Comparison of ENCODE assay signal across 9 cellular contexts in the genomic region with DNA sequence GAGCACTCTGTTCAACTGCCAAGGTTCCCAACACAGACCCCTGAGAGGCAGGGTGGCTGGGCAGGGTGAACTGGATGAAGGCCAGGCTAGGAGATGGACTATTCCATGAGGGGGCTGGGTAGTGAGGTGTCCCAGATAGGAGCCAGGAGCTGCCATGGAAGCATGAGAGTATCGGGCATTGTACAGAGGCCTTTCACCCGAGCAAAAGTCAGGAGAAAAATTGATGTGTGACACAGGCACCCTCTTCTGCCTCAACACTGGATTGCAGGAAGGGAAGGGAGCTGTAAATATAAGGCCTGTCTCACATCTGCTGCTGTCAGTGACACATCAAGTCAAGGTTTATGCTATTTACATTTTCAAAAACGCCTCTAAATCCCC.
DNase-seq lines count a peak whose midpoint lies in the region; ATAC-seq and TF ChIP-seq lines count a peak whose summit lies in the region.
"Had no signal": no experiment of that assay in that cellular context is flagged by ENCODE, and none has a peak within 500 bp of the region (broad histone marks: within the 10 kb centered on the region; RNA-seq: fewer than 3 reads in every experiment).

No MANE protein-coding gene starts in this region.

- TF ChIP-seq CTCF in fibroblast of mammary gland (conservative IDR thresholded peaks at IDR 0.05; ENCODE audit: control insufficient read depth, insufficient read depth, low read depth, low read length) (peak; percentile 56), omental fat pad (IDR thresholded peaks at IDR 0.05) (peak in 1 of 3 donors; percentile 12), thyroid gland (IDR thresholded peaks at IDR 0.05) (no peak)

- H3K36me3 ChIP-seq in SJSA1 (peaks cover 35% of the 10 kb centered on the region), thyroid gland (peaks cover 19 to 30% of the 10 kb centered on the region in 2 donors), H7 (replicated peaks; ENCODE audit: control insufficient read depth, insufficient read depth, low read length) (peaks cover 13% of the 10 kb centered on the region)

- no peak for TF ChIP-seq POLR2A in thyroid gland (IDR thresholded peaks at IDR 0.05)

- DNase-seq in Ammon's horn (ENCODE audit: low spot score) (peak; percentile 73), SJSA1 (ENCODE audit: low read depth in 1 of 2, low spot score in 2 of 2) (no peak), fibroblast of mammary gland (ENCODE audit: low read depth) (peak; percentile 78), omental fat pad (ENCODE audit: low spot score) (no peak), thyroid gland (no peak), H7 (no peak)
- DNase-seq: GF-D8 had no signal

- intact Hi-C loops in thyroid gland (cut with DNase I): no loop called here

- H3K27ac ChIP-seq in SJSA1 (0 out of 2 replicates have a peak overlapping the region, but pooled peaks have one; percentile 29), thyroid gland (no peak overlapping the region)

- H3K27me3 ChIP-seq in SJSA1 (replicated peaks): no peaks in the 10 kb centered on the region
- no peaks in the 10 kb centered on the region for H3K27me3 ChIP-seq in thyroid gland
- H3K27me3 ChIP-seq in H7 (ENCODE audit: control insufficient read depth, insufficient read depth, low read length): no peaks in the 10 kb centered on the region

- ATAC-seq in omental fat pad (ENCODE audit: low FRiP score): peak; percentile 21
- no peak for ATAC-seq in GM19395 (IDR thresholded peaks at IDR 0.05; ENCODE audit: unreplicated experiment)
- no peak for ATAC-seq in GM21447 (IDR thresholded peaks at IDR 0.05; ENCODE audit: unreplicated experiment)

- H3K9me3 ChIP-seq in SJSA1 (replicated peaks) (no peaks in the 10 kb centered on the region), thyroid gland (no peaks in the 10 kb centered on the region)

- no peak overlapping the region for H3K4me3 ChIP-seq in SJSA1
- H3K4me3 ChIP-seq in fibroblast of mammary gland (ENCODE audit: control insufficient read depth, low read depth, low read length): no peak overlapping the region
- H3K4me3 ChIP-seq in thyroid gland (replicated peaks in 1 of 3): no peak overlapping the region
- H3K4me3 ChIP-seq in H7 (ENCODE audit: insufficient read depth, low read depth, low read length): no peak overlapping the region

- WGBS in thyroid gland, 2 donors: 87 to 93% methylated on average over 3 of the region's 3 CpGs

- H3K4me1 ChIP-seq in SJSA1 (replicated peaks) (peaks cover 16% of the 10 kb centered on the region), thyroid gland (peaks cover 0 to 16% of the 10 kb centered on the region in 2 donors)

Comparison
In these comparisons a context has a peak if more than half of its experiments do, and no peak if none do; other contexts are left out.
1. DNase-seq: peak in Ammon's horn (single experiment) and fibroblast of mammary gland (single experiment); none in SJSA1 (0 of 2), omental fat pad (single experiment), thyroid gland (0 of 2) and H7 (single experiment).